8 cellular contexts compared by ENCODE assay signal in genomic region chr7:102834999-102835398, GRCh38.
A peak's percentile ranks its signal among the peaks of the same experiment; 100 is the strongest.
DNase-seq lines count a peak whose midpoint lies in the region; ATAC-seq and TF ChIP-seq lines count a peak whose summit lies in the region.

No MANE protein-coding gene starts in this region.

- TF ChIP-seq CTCF in GM13976 (IDR thresholded peaks at IDR 0.05; ENCODE audit: borderline replicate concordance, control extremely low read depth, extremely low read depth, insufficient read depth, missing control alignments) (no peak), sigmoid colon (IDR thresholded peaks at IDR 0.05) (no peak)

- no peak overlapping the region for H3K27ac ChIP-seq in sigmoid colon

- no peaks in the 10 kb centered on the region for H3K9me3 ChIP-seq in sigmoid colon

- H3K36me3 ChIP-seq in sigmoid colon = peaks cover 0 to 12% (median 0%) of the 10 kb centered on the region in 4 donors

- in situ Hi-C loops in GM13976 (cut with MboI; ENCODE audit: low sequenced_read_pairs, unreplicated experiment) (no loop called here), G401 (cut with HindIII; ENCODE audit: low sequenced_read_pairs) (no loop called here)

- peak; percentile 94 for ATAC-seq in GM21786 (IDR thresholded peaks at IDR 0.05; ENCODE audit: unreplicated experiment)

- intact Hi-C loops in sigmoid colon (cut with DNase I) = no loop called here

- TF ChIP-seq EP300 in sigmoid colon (IDR thresholded peaks at IDR 0.05) = no peak

- H3K4me1 ChIP-seq in sigmoid colon = no peaks in the 10 kb centered on the region

- DNase-seq in GM13976 (ENCODE audit: low spot score) (peak; percentile 57), NCI-H226 (peak; percentile 85), fibroblast of the conjunctiva (ENCODE audit: low read depth) (peak; percentile 44), NCI-H2196 (lab: John Stamatoyannopoulos, UW; ENCODE audit: unreplicated experiment) (no peak), NCI-H1417 (lab: John Stamatoyannopoulos, UW) (no peak), G401 (ENCODE audit: low spot score) (no peak), sigmoid colon (no peak)

- H3K27me3 ChIP-seq in sigmoid colon = no peaks in the 10 kb centered on the region

- WGBS in sigmoid colon, 2 donors = 64 to 85% methylated on average over 1 of the region's 1 CpG

- TF ChIP-seq POLR2A in sigmoid colon (IDR thresholded peaks at IDR 0.05) = no peak

- no peak overlapping the region for H3K4me3 ChIP-seq in sigmoid colon

Comparison
In these comparisons a context has a peak if more than half of its experiments do, and no peak if none do; other contexts are left out.
1. DNase-seq: peak in GM13976 (single experiment), NCI-H226 (single experiment) and fibroblast of the conjunctiva (single experiment); none in NCI-H2196 (single experiment), NCI-H1417 (0 of 3), G401 (single experiment) and sigmoid colon (single experiment).